ENCODE assay signal across 14 cellular contexts in the genomic region with DNA sequence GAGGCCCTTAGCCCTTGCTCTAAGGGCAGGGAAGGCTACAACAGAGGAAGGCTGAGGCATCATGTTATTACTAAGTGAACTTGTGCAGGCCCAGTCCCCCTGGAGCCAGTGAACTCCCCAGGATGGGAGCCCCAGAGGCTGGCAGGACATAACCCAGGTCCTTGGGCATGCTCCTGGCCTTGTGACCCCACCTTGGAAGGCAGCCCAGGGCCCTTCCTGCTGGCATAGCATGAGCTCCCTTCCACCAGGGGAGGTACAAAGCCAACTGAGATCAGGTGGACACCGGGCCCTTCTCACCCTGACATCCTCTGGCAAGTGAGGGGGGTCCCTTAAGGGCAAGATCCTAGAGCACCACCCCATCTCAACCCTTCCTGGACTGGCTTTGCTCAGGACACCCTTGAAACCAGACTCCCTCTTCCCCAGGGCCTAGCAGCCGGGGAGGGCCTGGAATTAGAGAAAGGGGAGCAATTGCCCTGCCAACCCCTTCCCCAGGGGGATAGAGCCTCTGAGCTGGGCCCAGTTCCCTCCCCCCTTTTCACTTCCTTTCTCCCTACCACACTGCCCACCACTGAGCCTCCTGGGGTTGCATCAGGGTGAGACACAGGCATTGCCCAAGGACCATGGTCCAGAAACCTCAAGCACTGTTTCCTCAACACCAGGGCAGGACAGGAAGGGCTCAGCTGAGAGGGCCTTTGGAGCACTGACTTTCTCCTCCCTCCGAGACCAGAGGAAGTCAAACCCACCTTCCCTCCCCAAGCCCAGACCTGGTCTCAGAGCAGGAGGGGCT. TPM values are rescaled to one million over a fixed set of nuclear protein-coding genes. Genes with fewer than 3 reads are reported as not detected.
DNase-seq lines count a peak whose midpoint lies in the region; ATAC-seq and TF ChIP-seq lines count a peak whose summit lies in the region.
"Had no signal": no experiment of that assay in that cellular context is flagged by ENCODE, and none has a peak within 500 bp of the region (broad histone marks: within the 10 kb centered on the region; RNA-seq: fewer than 3 reads in every experiment).

No MANE protein-coding gene starts in this region.

- DNase-seq in Right ventricle myocardium superior (peak; percentile 70), left cardiac atrium (no peak), activated B cell treated with CpG ODN at 0.5 μM for 24 hours (no peak), left lung (peak; percentile 82 to 84), upper lobe of right lung (peak; percentile 81), mesenteric fat pad (ENCODE audit: low spot score) (no peak), nephron progenitor cell (no peak)
- no peak for DNase-seq in activated CD8-positive, alpha-beta memory T cell treated with anti-CD3 and anti-CD28 coated beads, Interleukin-2, amount 50 U/mL, for 48 hours
- DNase-seq: activated CD4-positive, alpha-beta T cell treated with anti-CD3 and anti-CD28 coated beads for 1 hour; BE2C; NCI-H1092 treated with DMSO at 0.1 percent for 48 hours; PC-3; sigmoid colon had no signal

- H3K4me3 ChIP-seq in left lung: peak overlapping the region in 1 of 2 donors; percentile 68
- no peak overlapping the region for H3K4me3 ChIP-seq in upper lobe of right lung
- H3K4me3 ChIP-seq: GM23338 had no signal

- H3K27ac Mint-ChIP-seq in activated B cell treated with CpG ODN at 0.5 μM for 24 hours (peak overlapping the region; percentile 46), nephron progenitor cell (no peak overlapping the region)
- H3K27ac Mint-ChIP-seq: GM23338 had no signal

- H3K36me3 Mint-ChIP-seq in activated B cell treated with CpG ODN at 0.5 μM for 24 hours (ENCODE audit: low read depth) (peaks cover under 1% of the 10 kb centered on the region), nephron progenitor cell (ENCODE audit: low read depth) (no peaks in the 10 kb centered on the region)

- no peaks in the 10 kb centered on the region for H3K27me3 Mint-ChIP-seq in activated B cell treated with CpG ODN at 0.5 μM for 24 hours
- peaks cover 27% of the 10 kb centered on the region for H3K27me3 Mint-ChIP-seq in nephron progenitor cell (ENCODE audit: low read depth, poor library complexity)

- intact Hi-C loops in Right ventricle myocardium superior (cut with DNase I) (loop anchor here (5.0 kb wide), 1 partner anchor 48 kb away; no protein-coding TSS in a partner anchor), left cardiac atrium (cut with DNase I) (no loop called here), activated B cell treated with CpG ODN at 0.5 μM for 24 hours (cut with micrococcal nuclease) (loop anchor here (5.0 kb wide), 2 partner anchors 37 to 63 kb away; no protein-coding TSS in a partner anchor), left lung (cut with DNase I) (no loop called here), upper lobe of right lung (cut with DNase I) (no loop called here)

- H3K4me3 Mint-ChIP-seq in activated B cell treated with CpG ODN at 0.5 μM for 24 hours (peak overlapping the region; percentile 75), nephron progenitor cell (no peak overlapping the region)

- H3K27me3 ChIP-seq in left lung (no peaks in the 10 kb centered on the region), upper lobe of right lung (no peaks in the 10 kb centered on the region)
- H3K27me3 ChIP-seq: BE2C, sigmoid colon had no signal

- H3K4me1 Mint-ChIP-seq in activated B cell treated with CpG ODN at 0.5 μM for 24 hours (peaks cover 70% of the 10 kb centered on the region), nephron progenitor cell (peaks cover 14% of the 10 kb centered on the region)

- peaks cover 15 to 90% of the 10 kb centered on the region in 2 donors for H3K4me1 ChIP-seq in left lung
- H3K4me1 ChIP-seq in upper lobe of right lung: peaks cover 57% of the 10 kb centered on the region
- H3K4me1 ChIP-seq: BE2C had no signal

- H3K27ac ChIP-seq in left lung (peak overlapping the region in 1 of 2 donors; percentile 92), upper lobe of right lung (peak overlapping the region; percentile 36)

- CTCF ChIA-PET in activated B cell treated with CpG ODN at 0.5 μM for 24 hours (lab: Charles Lee): interaction anchor here (0.6 to 4.9 kb wide), 9 partner anchors 8 to 566 kb away, joined by 3 to 26 read pairs (median 8); no protein-coding TSS in a partner anchor

- POLR2A ChIA-PET in activated B cell treated with CpG ODN at 0.5 μM for 24 hours (lab: Charles Lee): interaction anchor here (0.8 to 8.7 kb wide), 9 partner anchors 11 to 80 kb away, joined by 3 to 79 read pairs (median 4); no protein-coding TSS in a partner anchor

- H3K9me3 Mint-ChIP-seq in activated B cell treated with CpG ODN at 0.5 μM for 24 hours: no peaks in the 10 kb centered on the region
- H3K9me3 Mint-ChIP-seq in nephron progenitor cell: no peaks in the 10 kb centered on the region

- TF ChIP-seq CTCF in activated B cell treated with CpG ODN at 0.5 μM for 24 hours (IDR thresholded peaks at IDR 0.05): no peak
- no peak for TF ChIP-seq CTCF in left lung (IDR thresholded peaks at IDR 0.05)
- no peak for TF ChIP-seq CTCF in upper lobe of right lung (IDR thresholded peaks at IDR 0.05)
- no peak for TF ChIP-seq CTCF in nephron progenitor cell (IDR thresholded peaks at IDR 0.05)

- ATAC-seq in Right ventricle myocardium superior (ENCODE audit: poor library complexity) (no peak), left cardiac atrium (no peak), activated B cell treated with CpG ODN at 0.5 μM for 24 hours (ENCODE audit: low read depth) (peak; percentile 25), left lung (no peak), upper lobe of right lung (peak; percentile 47)
- ATAC-seq: GM23338, PC-3 had no signal

- H3K36me3 ChIP-seq in left lung (no peaks in the 10 kb centered on the region), upper lobe of right lung (no peaks in the 10 kb centered on the region)
- H3K36me3 ChIP-seq: BE2C, sigmoid colon had no signal

- no peaks in the 10 kb centered on the region for H3K9me3 ChIP-seq in left lung
- no peaks in the 10 kb centered on the region for H3K9me3 ChIP-seq in upper lobe of right lung
- H3K9me3 ChIP-seq: BE2C, sigmoid colon had no signal

RNA-seq across cellular contexts. Expression of a gene that starts 1.8 kb away (rescaled TPM):
- total RNA-seq in Right ventricle myocardium superior (116 TPM), left cardiac atrium (10 to 100 TPM; 40.6 to 65.3 TPM), activated B cell treated with CpG ODN at 0.5 μM for 24 hours (20.9 and 21.4 TPM in 2 replicates), left lung (100 to 1,000 TPM in 1 of 2 donors, 10 to 100 TPM in 1; 46.7 to 133 TPM), upper lobe of right lung (128 TPM), mesenteric fat pad (128 TPM)

RNA-seq across cellular contexts. Expression of a gene that starts 55.5 kb away (rescaled TPM):
- total RNA-seq in Right ventricle myocardium superior: 0.05 TPM
- total RNA-seq in left cardiac atrium: under 1 TPM; 0.27 to 0.47 TPM
- total RNA-seq in activated B cell treated with CpG ODN at 0.5 μM for 24 hours: not detected in 2 replicates
- 1 to 10 TPM in 1 of 2 donors, under 1 TPM in 1; 0.17 to 1.0 TPM for total RNA-seq in left lung
- 0.52 TPM for total RNA-seq in upper lobe of right lung
- 0.22 TPM for total RNA-seq in mesenteric fat pad
- total RNA-seq: PC-3 had no signal

Comparison
In these comparisons a context has a peak if more than half of its experiments do, and no peak if none do; other contexts are left out.
1. DNase-seq: peak in Right ventricle myocardium superior (single experiment), left lung (2 of 2) and upper lobe of right lung (single experiment); none in left cardiac atrium (single experiment), activated B cell treated with CpG ODN at 0.5 μM for 24 hours (single experiment), mesenteric fat pad (single experiment), nephron progenitor cell (single experiment) and activated CD8-positive, alpha-beta memory T cell treated with anti-CD3 and anti-CD28 coated beads, Interleukin-2, amount 50 U/mL, for 48 hours (single experiment).
2. intact Hi-C loops: an anchor here in Right ventricle myocardium superior (5.0 kb wide) and activated B cell treated with CpG ODN at 0.5 μM for 24 hours (5.0 kb wide); none called in left cardiac atrium, left lung and upper lobe of right lung.
3. ATAC-seq: peak in activated B cell treated with CpG ODN at 0.5 μM for 24 hours (single experiment) and upper lobe of right lung (single experiment); none in Right ventricle myocardium superior (single experiment), left cardiac atrium (0 of 2) and left lung (single experiment).